18 cellular contexts compared by ENCODE assay signal in genomic region chr1:183476081-183476480, GRCh38. TPM values are rescaled to one million over a fixed set of nuclear protein-coding genes. Genes with fewer than 3 reads are reported as not detected.
"Had no signal": no experiment of that assay in that cellular context is flagged by ENCODE, and none has a peak within 500 bp of the region (broad histone marks: within the 10 kb centered on the region; RNA-seq: fewer than 3 reads in every experiment).

No MANE protein-coding gene starts in this region.

- H3K4me2 ChIP-seq: neural progenitor cell had no signal

- H3K9me3 ChIP-seq: breast epithelium, esophagus muscularis mucosa, lower lobe of right lung, right atrium auricular region, tibial artery, vagina had no signal

- H3K27ac ChIP-seq: breast epithelium, esophagus muscularis mucosa, lower lobe of right lung, neural progenitor cell, right atrium auricular region, tibial artery, vagina, WERI-Rb-1 had no signal

- H3K9ac ChIP-seq: neural progenitor cell had no signal

- H3K36me3 ChIP-seq: breast epithelium, esophagus muscularis mucosa, lower lobe of right lung, neural progenitor cell, right atrium auricular region, tibial artery, vagina had no signal

- DNase-seq: activated CD4-positive, alpha-beta T cell treated with anti-CD3 and anti-CD28 coated beads for 4 hours; activated CD8-positive, alpha-beta memory T cell treated with anti-CD3 and anti-CD28 coated beads, Interleukin-2, amount 50 U/mL, for 4 hours; activated CD8-positive, alpha-beta T cell treated with anti-CD3 and anti-CD28 coated beads for 36 hours; activated naive CD8-positive, alpha-beta T cell treated with anti-CD3 and anti-CD28 coated beads, Interleukin-2, amount 10 ng/mL, durations not matched to agents 7 days and 5 days; activated T-cell treated with anti-CD3 and anti-CD28 coated beads, Interleukin-2, amount 50 U/mL, for 72 hours; anterior cingulate cortex; foreskin fibroblast; left cardiac atrium; lower lobe of right lung; posterior cingulate gyrus; tibial artery; WERI-Rb-1 had no signal

- H2AFZ ChIP-seq: neural progenitor cell had no signal

- H3K4me3 ChIP-seq: breast epithelium, esophagus muscularis mucosa, lower lobe of right lung, neural progenitor cell, right atrium auricular region, tibial artery, vagina had no signal

- H3K27me3 ChIP-seq: breast epithelium, esophagus muscularis mucosa, neural progenitor cell, right atrium auricular region, tibial artery, vagina had no signal

- ATAC-seq: activated CD8-positive, alpha-beta T cell treated with anti-CD3 and anti-CD28 coated beads for 36 hours; activated T-cell treated with anti-CD3 and anti-CD28 coated beads, Interleukin-2, amount 50 U/mL, for 72 hours; left cardiac atrium; lower lobe of right lung; stimulated activated memory B cell treated with anti-CD40 and anti-IgM and Interleukin-4, amounts not matched to agents 10 μg/mL and 1 μg/mL and 100 μg/mL, for 72 hours had no signal

RNA-seq across cellular contexts. Expression of gene NMNAT2, which starts 57.9 kb away (rescaled TPM):
- total RNA-seq: activated CD8-positive, alpha-beta T cell treated with anti-CD3 and anti-CD28 coated beads for 36 hours; activated naive CD8-positive, alpha-beta T cell treated with anti-CD3 and anti-CD28 coated beads, Interleukin-2, amount 10 ng/mL, durations not matched to agents 7 days and 5 days; activated T-cell treated with anti-CD3 and anti-CD28 coated beads, Interleukin-2, amount 50 U/mL, for 72 hours had no signal
